Comparison of ENCODE assay signal across 1 cellular context in the genomic region with DNA sequence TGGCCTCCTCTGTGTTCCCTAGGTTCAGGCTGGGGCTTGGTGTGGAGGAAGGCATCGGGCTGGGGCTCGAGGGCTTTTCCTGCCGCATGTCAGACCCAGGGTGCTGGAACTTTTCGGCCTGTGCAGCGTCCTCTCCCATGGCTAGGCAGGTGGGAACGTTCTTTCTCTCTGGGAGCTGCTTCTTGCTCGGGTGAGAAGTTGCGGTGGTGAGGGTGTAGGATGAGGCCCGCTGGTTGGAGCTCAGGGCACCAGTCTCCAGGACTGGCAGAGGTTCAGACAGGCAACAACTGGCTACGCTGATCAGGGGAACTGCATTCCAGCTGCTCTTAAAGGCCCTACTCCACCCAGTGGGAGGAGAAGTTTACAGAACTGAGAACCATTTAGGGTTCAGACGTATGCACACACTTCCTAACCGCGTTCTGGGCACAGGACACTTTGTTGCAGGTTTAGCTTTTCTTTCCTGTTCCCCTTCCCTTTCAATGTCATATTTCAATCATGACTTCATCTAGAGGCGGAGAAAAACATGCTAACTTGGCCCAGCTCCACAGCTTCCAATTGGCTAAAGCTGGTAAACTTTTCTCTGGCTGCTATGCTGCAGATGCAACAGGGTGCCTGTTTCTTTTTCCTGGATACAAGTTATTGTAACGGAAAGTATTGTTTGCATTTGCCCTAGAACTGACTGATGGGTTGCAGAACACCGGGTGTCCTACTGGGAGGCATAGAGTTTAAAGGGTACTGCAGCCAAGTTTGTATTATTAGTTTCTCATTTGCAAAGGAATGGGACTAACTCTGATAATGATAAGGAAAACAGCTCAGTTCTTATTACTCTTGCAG.
TF ChIP-seq lines count a peak whose summit lies in the region.

A gene with protein sequence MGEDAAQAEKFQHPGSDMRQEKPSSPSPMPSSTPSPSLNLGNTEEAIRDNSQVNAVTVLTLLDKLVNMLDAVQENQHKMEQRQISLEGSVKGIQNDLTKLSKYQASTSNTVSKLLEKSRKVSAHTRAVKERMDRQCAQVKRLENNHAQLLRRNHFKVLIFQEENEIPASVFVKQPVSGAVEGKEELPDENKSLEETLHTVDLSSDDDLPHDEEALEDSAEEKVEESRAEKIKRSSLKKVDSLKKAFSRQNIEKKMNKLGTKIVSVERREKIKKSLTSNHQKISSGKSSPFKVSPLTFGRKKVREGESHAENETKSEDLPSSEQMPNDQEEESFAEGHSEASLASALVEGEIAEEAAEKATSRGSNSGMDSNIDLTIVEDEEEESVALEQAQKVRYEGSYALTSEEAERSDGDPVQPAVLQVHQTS (minus strand): TSS at position 302 of the 834 bp plus-strand sequence. CDS start 163 bp downstream, at position 139.

TF ChIP-seq in H1, 55 proteins besides CTCF, POLR2A, EP300 and RAD21 (continued from another document):
- no peak for TF ChIP-seq SIRT6 (IDR thresholded peaks at IDR 0.05; ENCODE audit: low read length)
